1 cellular context compared by ENCODE assay signal in the genomic region with DNA sequence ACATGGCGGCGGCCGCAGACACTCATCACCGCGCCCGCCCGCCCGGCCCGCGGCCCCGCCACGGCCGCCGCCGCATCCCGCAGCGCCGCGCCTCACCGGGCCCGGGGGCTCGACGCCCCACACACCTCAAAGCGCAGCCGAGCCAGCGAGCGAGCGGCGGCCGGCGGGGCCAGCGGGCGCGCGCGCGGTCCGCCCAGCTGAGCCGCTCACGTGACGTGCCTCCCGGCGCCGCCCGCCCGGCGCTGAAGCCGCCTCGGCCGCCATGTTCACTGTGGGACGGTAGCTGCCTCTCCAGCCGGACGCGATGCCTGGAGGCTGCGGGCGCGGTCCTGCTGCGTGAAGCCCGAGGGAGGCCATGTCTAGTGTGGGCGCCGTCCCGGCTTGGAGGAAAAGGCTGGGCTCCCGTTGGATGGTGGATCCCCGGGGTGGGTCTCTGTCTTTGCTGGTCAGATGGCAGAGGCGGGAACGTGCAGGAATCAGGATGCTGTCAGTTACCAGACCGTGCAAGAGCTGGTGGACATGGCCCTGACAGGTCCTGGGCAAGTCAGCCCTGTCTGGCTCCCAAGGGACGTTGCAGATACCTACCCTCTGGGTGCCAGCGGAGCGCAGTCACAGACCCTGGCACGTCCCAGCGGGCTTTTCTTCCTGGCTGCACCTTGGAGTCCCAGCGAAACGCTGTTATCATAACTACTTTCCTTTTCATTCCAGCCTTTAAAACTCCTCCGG.
A peak's percentile ranks its signal among the peaks of the same experiment; 100 is the strongest.
TF ChIP-seq lines count a peak whose summit lies in the region.

USP31 (minus strand) TSS at position 186 of the 726 bp plus-strand sequence; CDS start at position 4, 182 bp downstream.

TF ChIP-seq in HEK293, 187 proteins besides CTCF, POLR2A, EP300 and RAD21 (continued from another document and continues in another):
- TF ChIP-seq, protein P1, sequence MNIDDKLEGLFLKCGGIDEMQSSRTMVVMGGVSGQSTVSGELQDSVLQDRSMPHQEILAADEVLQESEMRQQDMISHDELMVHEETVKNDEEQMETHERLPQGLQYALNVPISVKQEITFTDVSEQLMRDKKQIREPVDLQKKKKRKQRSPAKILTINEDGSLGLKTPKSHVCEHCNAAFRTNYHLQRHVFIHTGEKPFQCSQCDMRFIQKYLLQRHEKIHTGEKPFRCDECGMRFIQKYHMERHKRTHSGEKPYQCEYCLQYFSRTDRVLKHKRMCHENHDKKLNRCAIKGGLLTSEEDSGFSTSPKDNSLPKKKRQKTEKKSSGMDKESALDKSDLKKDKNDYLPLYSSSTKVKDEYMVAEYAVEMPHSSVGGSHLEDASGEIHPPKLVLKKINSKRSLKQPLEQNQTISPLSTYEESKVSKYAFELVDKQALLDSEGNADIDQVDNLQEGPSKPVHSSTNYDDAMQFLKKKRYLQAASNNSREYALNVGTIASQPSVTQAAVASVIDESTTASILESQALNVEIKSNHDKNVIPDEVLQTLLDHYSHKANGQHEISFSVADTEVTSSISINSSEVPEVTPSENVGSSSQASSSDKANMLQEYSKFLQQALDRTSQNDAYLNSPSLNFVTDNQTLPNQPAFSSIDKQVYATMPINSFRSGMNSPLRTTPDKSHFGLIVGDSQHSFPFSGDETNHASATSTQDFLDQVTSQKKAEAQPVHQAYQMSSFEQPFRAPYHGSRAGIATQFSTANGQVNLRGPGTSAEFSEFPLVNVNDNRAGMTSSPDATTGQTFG (tag by site-specific recombination; IDR thresholded peaks at IDR 0.05; ENCODE audit: borderline replicate concordance) = no peak
- TF ChIP-seq ZNF558 (tag by site-specific recombination; IDR thresholded peaks at IDR 0.05) = no peak
- no peak for TF ChIP-seq TRIM28 (IDR thresholded peaks at IDR 0.05; ENCODE audit: borderline replicate concordance, low read length)
- no peak for TF ChIP-seq ZNF664 (tag by site-specific recombination; IDR thresholded peaks at IDR 0.05)
- peak; percentile 96 for TF ChIP-seq ZBTB17 (tag by site-specific recombination; IDR thresholded peaks at IDR 0.05)
- no peak for TF ChIP-seq ZNF280C (tag by site-specific recombination; IDR thresholded peaks at IDR 0.05)
- TF ChIP-seq ZNF416 (tag by site-specific recombination; IDR thresholded peaks at IDR 0.05) = no peak
- no peak for TF ChIP-seq ZNF404 (tag by site-specific recombination; IDR thresholded peaks at IDR 0.05)
- no peak for TF ChIP-seq ZNF544 (tag by site-specific recombination; IDR thresholded peaks at IDR 0.05)
- no peak for TF ChIP-seq ZNF426 (tag by site-specific recombination; IDR thresholded peaks at IDR 0.05)
- peak; percentile 48; the same call in 1 of the 2 replicates for TF ChIP-seq ZSCAN30 (tag by site-specific recombination; IDR thresholded peaks at IDR 0.05)
- peak; percentile 66; the same call in 1 of the 2 replicates for TF ChIP-seq WT1 (tag by site-specific recombination; IDR thresholded peaks at IDR 0.05)
- TF ChIP-seq MEIS1 (CRISPR knock-in tag; IDR thresholded peaks at IDR 0.05; ENCODE audit: borderline replicate concordance) = no peak
- no peak for TF ChIP-seq BCL11B (tag by site-specific recombination; IDR thresholded peaks at IDR 0.05; ENCODE audit: low read depth)
- no peak for TF ChIP-seq ZNF19 (tag by site-specific recombination; IDR thresholded peaks at IDR 0.05; ENCODE audit: low read depth)
- no peak for TF ChIP-seq SCRT2 (tag by site-specific recombination; IDR thresholded peaks at IDR 0.05)
- no peak for TF ChIP-seq ZNF221 (tag by site-specific recombination; IDR thresholded peaks at IDR 0.05; ENCODE audit: borderline replicate concordance)
- no peak for TF ChIP-seq ZNF747 (tag by site-specific recombination; IDR thresholded peaks at IDR 0.05)
- TF ChIP-seq ZNF777 (tag by site-specific recombination; IDR thresholded peaks at IDR 0.05; ENCODE audit: borderline replicate concordance) = no peak
- TF ChIP-seq ZBTB7A (tag by site-specific recombination; IDR thresholded peaks at IDR 0.05; ENCODE audit: low read depth) = no peak
- no peak for TF ChIP-seq ZNF48 (tag by site-specific recombination; IDR thresholded peaks at IDR 0.05)
- peak; percentile 69 for TF ChIP-seq ZNF391 (tag by site-specific recombination; IDR thresholded peaks at IDR 0.05; ENCODE audit: borderline replicate concordance, low read depth)
- no peak for TF ChIP-seq ZNF560 (tag by site-specific recombination; IDR thresholded peaks at IDR 0.05; ENCODE audit: borderline replicate concordance)
- peak; percentile 100 for TF ChIP-seq YY1 (tag by site-specific recombination; IDR thresholded peaks at IDR 0.05)
- TF ChIP-seq ZNF121 (tag by site-specific recombination; IDR thresholded peaks at IDR 0.05) = no peak
- TF ChIP-seq ZNF248 (tag by site-specific recombination; IDR thresholded peaks at IDR 0.05) = no peak
- peak; percentile 36; the same call in 1 of the 2 replicates for TF ChIP-seq ZNF768 (tag by site-specific recombination; IDR thresholded peaks at IDR 0.05)
- no peak for TF ChIP-seq ZSCAN23 (tag by site-specific recombination; IDR thresholded peaks at IDR 0.05)
- 0 out of 2 replicates have a peak, but pooled peaks have one; percentile 17 for TF ChIP-seq ZNF610 (tag by site-specific recombination; IDR thresholded peaks at IDR 0.05; ENCODE audit: borderline replicate concordance)
- TF ChIP-seq, protein P2, sequence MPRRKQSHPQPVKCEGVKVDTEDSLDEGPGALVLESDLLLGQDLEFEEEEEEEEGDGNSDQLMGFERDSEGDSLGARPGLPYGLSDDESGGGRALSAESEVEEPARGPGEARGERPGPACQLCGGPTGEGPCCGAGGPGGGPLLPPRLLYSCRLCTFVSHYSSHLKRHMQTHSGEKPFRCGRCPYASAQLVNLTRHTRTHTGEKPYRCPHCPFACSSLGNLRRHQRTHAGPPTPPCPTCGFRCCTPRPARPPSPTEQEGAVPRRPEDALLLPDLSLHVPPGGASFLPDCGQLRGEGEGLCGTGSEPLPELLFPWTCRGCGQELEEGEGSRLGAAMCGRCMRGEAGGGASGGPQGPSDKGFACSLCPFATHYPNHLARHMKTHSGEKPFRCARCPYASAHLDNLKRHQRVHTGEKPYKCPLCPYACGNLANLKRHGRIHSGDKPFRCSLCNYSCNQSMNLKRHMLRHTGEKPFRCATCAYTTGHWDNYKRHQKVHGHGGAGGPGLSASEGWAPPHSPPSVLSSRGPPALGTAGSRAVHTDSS (tag by site-specific recombination; IDR thresholded peaks at IDR 0.05) = no peak
- TF ChIP-seq ZNF114 (tag by site-specific recombination; IDR thresholded peaks at IDR 0.05) = no peak
- TF ChIP-seq PRDM10 (tag by site-specific recombination; IDR thresholded peaks at IDR 0.05) = no peak
- peak; percentile 32; the same call in 1 of the 2 replicates for TF ChIP-seq GLIS2 (tag by site-specific recombination; IDR thresholded peaks at IDR 0.05)
- no peak for TF ChIP-seq ZNF621 (tag by site-specific recombination; IDR thresholded peaks at IDR 0.05)
- TF ChIP-seq ZNF692 (tag by site-specific recombination; IDR thresholded peaks at IDR 0.05) = peak; percentile 68; the same call in 1 of the 2 replicates
- peak; percentile 85 for TF ChIP-seq ZNF423 (tag by site-specific recombination; IDR thresholded peaks at IDR 0.05)
- TF ChIP-seq ZNF518A (tag by site-specific recombination; conservative IDR thresholded peaks at IDR 0.05; ENCODE audit: low read depth) = peak; percentile 11; the same call in 1 of the 2 replicates
- no peak for TF ChIP-seq ZNF266 (tag by site-specific recombination; IDR thresholded peaks at IDR 0.05; ENCODE audit: low read depth)
- TF ChIP-seq, protein P3, sequence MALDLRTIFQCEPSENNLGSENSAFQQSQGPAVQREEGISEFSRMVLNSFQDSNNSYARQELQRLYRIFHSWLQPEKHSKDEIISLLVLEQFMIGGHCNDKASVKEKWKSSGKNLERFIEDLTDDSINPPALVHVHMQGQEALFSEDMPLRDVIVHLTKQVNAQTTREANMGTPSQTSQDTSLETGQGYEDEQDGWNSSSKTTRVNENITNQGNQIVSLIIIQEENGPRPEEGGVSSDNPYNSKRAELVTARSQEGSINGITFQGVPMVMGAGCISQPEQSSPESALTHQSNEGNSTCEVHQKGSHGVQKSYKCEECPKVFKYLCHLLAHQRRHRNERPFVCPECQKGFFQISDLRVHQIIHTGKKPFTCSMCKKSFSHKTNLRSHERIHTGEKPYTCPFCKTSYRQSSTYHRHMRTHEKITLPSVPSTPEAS (tag by site-specific recombination; IDR thresholded peaks at IDR 0.05) = no peak
- TF ChIP-seq ZNF132 (tag by site-specific recombination; IDR thresholded peaks at IDR 0.05; ENCODE audit: borderline replicate concordance) = no peak
